9 cellular contexts compared by ENCODE assay signal in genomic region chr7:112162161-112163020, GRCh38. TPM values are rescaled to one million over a fixed set of nuclear protein-coding genes. Genes with fewer than 3 reads are reported as not detected.
A peak's percentile ranks its signal among the peaks of the same experiment; 100 is the strongest.
DNase-seq lines count a peak whose midpoint lies in the region; ATAC-seq and TF ChIP-seq lines count a peak whose summit lies in the region.
"Had no signal": no experiment of that assay in that cellular context is flagged by ENCODE, and none has a peak within 500 bp of the region (broad histone marks: within the 10 kb centered on the region; RNA-seq: fewer than 3 reads in every experiment).

No MANE protein-coding gene starts in this region.

- H3K27me3 ChIP-seq in PC-9 (ENCODE audit: insufficient read depth, low read depth): no peaks in the 10 kb centered on the region
- no peaks in the 10 kb centered on the region for H3K27me3 ChIP-seq in neural progenitor cell

- peak overlapping the region; percentile 57 for H3K27ac Mint-ChIP-seq in neural progenitor cell

- ATAC-seq in GM19351 (IDR thresholded peaks at IDR 0.05; ENCODE audit: unreplicated experiment): no peak
- no peak for ATAC-seq in HG02798 (IDR thresholded peaks at IDR 0.05; ENCODE audit: poor library complexity, unreplicated experiment)
- ATAC-seq in HG03045 (IDR thresholded peaks at IDR 0.05; ENCODE audit: unreplicated experiment): no peak

- peak overlapping the region; percentile 69 for H3K4me3 Mint-ChIP-seq in neural progenitor cell
- H3K4me3 Mint-ChIP-seq: central memory CD8-positive, alpha-beta T cell had no signal

- peaks cover 62% of the 10 kb centered on the region for H3K4me1 Mint-ChIP-seq in neural progenitor cell
- H3K4me1 Mint-ChIP-seq: central memory CD8-positive, alpha-beta T cell had no signal

- POLR2A ChIA-PET in PC-9 (lab: Charles Lee; ENCODE audit: unreplicated experiment): no interaction called here

- no peaks in the 10 kb centered on the region for H3K36me3 Mint-ChIP-seq in neural progenitor cell

- H3K4me2 ChIP-seq in PC-9: peak overlapping the region; percentile 24
- peak overlapping the region; percentile 65 for H3K4me2 ChIP-seq in neural progenitor cell

- H3K36me3 ChIP-seq in PC-9 (ENCODE audit: low read depth) (no peaks in the 10 kb centered on the region), neural progenitor cell (no peaks in the 10 kb centered on the region)

- H3F3A ChIP-seq in PC-9 (ENCODE audit: insufficient read depth, low read depth): no peaks in the 10 kb centered on the region
- peaks cover 28% of the 10 kb centered on the region for H3F3A ChIP-seq in neural progenitor cell (ENCODE audit: low read depth)

- H3K9me3 ChIP-seq in PC-9 (ENCODE audit: insufficient read depth, low read depth) (no peaks in the 10 kb centered on the region), neural progenitor cell (ENCODE audit: low read depth) (no peaks in the 10 kb centered on the region)

- H3K27ac ChIP-seq in PC-9 (no peak overlapping the region), neural progenitor cell (peak overlapping the region; percentile 26)

- H3K4me1 ChIP-seq in PC-9 (replicated peaks; ENCODE audit: insufficient read depth): peaks cover 18% of the 10 kb centered on the region
- peaks cover 42% of the 10 kb centered on the region for H3K4me1 ChIP-seq in neural progenitor cell

- no TSS peak for BruUV-seq in PC-9 (replicated peaks; lab: Mats Ljungman, UMichigan)

- no peaks in the 10 kb centered on the region for H3K79me2 ChIP-seq in PC-9 (ENCODE audit: low read depth)
- no peaks in the 10 kb centered on the region for H3K79me2 ChIP-seq in neural progenitor cell (ENCODE audit: low read depth)

- no peaks in the 10 kb centered on the region for H3K9me2 ChIP-seq in PC-9 (ENCODE audit: insufficient read depth)

- H2AFZ ChIP-seq in PC-9: no peak overlapping the region
- H2AFZ ChIP-seq in neural progenitor cell (replicated peaks): no peak overlapping the region

- H3K9me3 Mint-ChIP-seq in neural progenitor cell: no peaks in the 10 kb centered on the region
- H3K9me3 Mint-ChIP-seq: central memory CD8-positive, alpha-beta T cell had no signal

- no peaks in the 10 kb centered on the region for H3K27me3 Mint-ChIP-seq in neural progenitor cell (ENCODE audit: insufficient read depth, low read depth)

- no peak for TF ChIP-seq CTCF in PC-9 (conservative IDR thresholded peaks at IDR 0.05)
- no peak for TF ChIP-seq CTCF in fibroblast of the aortic adventitia (IDR thresholded peaks at IDR 0.05; ENCODE audit: insufficient read depth, low read length)
- no peak for TF ChIP-seq CTCF in neural progenitor cell (IDR thresholded peaks at IDR 0.05)
- TF ChIP-seq CTCF in GM20000 (IDR thresholded peaks at IDR 0.05; ENCODE audit: extremely low read depth, missing control alignments): no peak

- intact Hi-C loops in PC-9 (cut with micrococcal nuclease; ENCODE audit: unreplicated experiment): no loop called here

- CTCF ChIA-PET in PC-9 (lab: Charles Lee): no interaction called here

- DNase-seq in HCEC 1CT (peak; percentile 72), PC-9 (peak in 1 of 2 experiments; percentile 2), fibroblast of the aortic adventitia (ENCODE audit: low read depth) (peak; percentile 59), neural progenitor cell (ENCODE audit: low spot score) (peak; percentile 87), GM20000 (ENCODE audit: low spot score) (no peak)

- H4K20me1 ChIP-seq in PC-9 (ENCODE audit: insufficient read depth) (no peaks in the 10 kb centered on the region), neural progenitor cell (ENCODE audit: low read depth) (peaks cover 19% of the 10 kb centered on the region)

- H3K4me3 ChIP-seq in PC-9 (no peak overlapping the region), fibroblast of the aortic adventitia (ENCODE audit: low read depth, low read length) (no peak overlapping the region), neural progenitor cell (peak overlapping the region; percentile 18)

- H3K9ac ChIP-seq in neural progenitor cell: no peak overlapping the region

RNA-seq across cellular contexts. Expression of gene DOCK4, which starts 43.8 kb away (rescaled TPM):
- total RNA-seq in PC-9 (2021) (0.98 and 1.7 TPM in 2 replicates), fibroblast of the aortic adventitia (ENCODE audit: low replicate concordance) (7.6 and 25.9 TPM in 2 replicates), neural progenitor cell (ENCODE audit: low replicate concordance) (9.6 and 11.4 TPM in 2 replicates)

RNA-seq across cellular contexts. Expression of gene ZNF277, which starts 44.1 kb away (rescaled TPM):
- total RNA-seq in PC-9 (2021) (23.3 and 33.4 TPM in 2 replicates), fibroblast of the aortic adventitia (ENCODE audit: low replicate concordance) (41.4 and 42.8 TPM in 2 replicates), neural progenitor cell (ENCODE audit: low replicate concordance) (31.9 and 55.5 TPM in 2 replicates)
